In the genomic region with DNA sequence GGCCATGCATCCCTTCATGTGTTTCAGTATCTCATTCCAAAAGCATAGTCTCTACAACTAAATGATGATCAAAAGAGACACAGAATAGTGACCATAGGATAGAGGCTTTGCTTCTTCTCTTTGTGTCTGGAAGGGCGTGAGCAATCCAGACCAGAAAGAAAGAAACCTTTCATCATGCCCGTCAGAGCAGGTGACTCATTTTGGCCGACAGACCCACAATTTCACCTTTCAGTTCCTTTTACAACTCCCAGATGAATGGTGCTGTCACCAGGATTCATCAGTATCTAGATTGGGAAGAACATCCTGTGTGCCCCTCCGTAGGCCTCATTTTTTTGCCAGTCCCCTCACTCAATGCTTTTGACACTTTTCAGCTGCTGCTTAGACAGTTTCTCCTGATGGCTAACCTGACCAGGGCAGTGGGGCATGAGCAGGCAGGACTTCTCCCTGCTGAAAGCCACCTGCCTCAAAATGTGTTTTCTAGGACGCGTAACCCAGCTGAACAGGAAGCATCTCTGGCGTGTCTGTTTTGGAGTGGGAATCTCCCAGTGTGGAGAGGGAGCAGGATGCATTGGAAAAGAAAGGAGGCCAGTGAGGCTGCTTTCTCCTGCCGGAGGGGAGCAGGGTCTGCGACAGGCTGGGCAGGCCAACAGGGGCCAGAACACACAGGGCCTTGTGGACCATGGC, we compare ENCODE assay signal across 11 cellular contexts. TPM values are rescaled to one million over a fixed set of nuclear protein-coding genes. Genes with fewer than 3 reads are reported as not detected.
DNase-seq lines count a peak whose midpoint lies in the region; ATAC-seq and TF ChIP-seq lines count a peak whose summit lies in the region.
"Had no signal": no experiment of that assay in that cellular context is flagged by ENCODE, and none has a peak within 500 bp of the region (broad histone marks: within the 10 kb centered on the region; RNA-seq: fewer than 3 reads in every experiment).

No MANE protein-coding gene starts in this region.

- intact Hi-C loops in sigmoid colon (cut with DNase I): no loop called here

- TF ChIP-seq POLR2A in sigmoid colon (IDR thresholded peaks at IDR 0.05): no peak

- TF ChIP-seq EP300 in sigmoid colon (IDR thresholded peaks at IDR 0.05): no peak

- peaks cover 3 to 13% of the 10 kb centered on the region in 2 donors for H3K27me3 Mint-ChIP-seq in CD8-positive, alpha-beta memory T cell

- no peaks in the 10 kb centered on the region for H3K9me3 ChIP-seq in sigmoid colon
- no peaks in the 10 kb centered on the region for H3K9me3 ChIP-seq in CD8-positive, alpha-beta memory T cell (ENCODE audit: low read length)
- H3K9me3 ChIP-seq: BLaER1 treated with 17β-estradiol and CSF1 and Interleukin-3, amounts not matched to agents 10 nM and 100 nM had no signal

- H3K36me3 Mint-ChIP-seq in CD8-positive, alpha-beta memory T cell: no peaks in the 10 kb centered on the region
- H3K36me3 Mint-ChIP-seq: activated CD8-positive, alpha-beta memory T cell treated with anti-CD3 and anti-CD28 coated beads, Interleukin-2, amount 10 ng/mL, durations not matched to agents 7 days and 5 days had no signal

- WGBS in sigmoid colon, 2 donors: 53 to 69% methylated on average over 9 of the region's 9 CpGs

- H3K36me3 ChIP-seq in sigmoid colon: no peaks in the 10 kb centered on the region
- no peaks in the 10 kb centered on the region for H3K36me3 ChIP-seq in CD8-positive, alpha-beta memory T cell (ENCODE audit: insufficient read depth, low read length)
- H3K36me3 ChIP-seq: BLaER1 treated with 17β-estradiol and CSF1 and Interleukin-3, amounts not matched to agents 10 nM and 100 nM had no signal

- H3K27ac ChIP-seq in sigmoid colon: peak overlapping the region in 1 of 4 donors; percentile 12
- no peak overlapping the region for H3K27ac ChIP-seq in CD8-positive, alpha-beta memory T cell (ENCODE audit: low read depth, low read length)
- H3K27ac ChIP-seq: BLaER1 treated with 17β-estradiol and CSF1 and Interleukin-3, amounts not matched to agents 10 nM and 100 nM had no signal

- no peak overlapping the region for H3K27ac Mint-ChIP-seq in CD8-positive, alpha-beta memory T cell
- H3K27ac Mint-ChIP-seq: activated CD8-positive, alpha-beta memory T cell treated with anti-CD3 and anti-CD28 coated beads, Interleukin-2, amount 10 ng/mL, durations not matched to agents 7 days and 5 days had no signal

- DNase-seq in Daoy (ENCODE audit: low read depth) (peak; percentile 76), choroid plexus epithelial cell (ENCODE audit: low read depth) (peak; percentile 79), COLO668 (lab: John Stamatoyannopoulos, UW; ENCODE audit: unreplicated experiment) (no peak), sigmoid colon (no peak)
- no peak for DNase-seq in activated CD8-positive, alpha-beta memory T cell treated with anti-CD3 and anti-CD28 coated beads for 24 hours
- no peak for DNase-seq in CD8-positive, alpha-beta memory T cell
- DNase-seq: activated CD8-positive, alpha-beta memory T cell treated with anti-CD3 and anti-CD28 coated beads, Interleukin-2, amount 10 ng/mL, durations not matched to agents 7 days and 5 days; NCI-H1694 treated with DMSO at 0.1 percent for 48 hours had no signal

- H3K4me1 Mint-ChIP-seq in CD8-positive, alpha-beta memory T cell: no peaks in the 10 kb centered on the region
- H3K4me1 Mint-ChIP-seq: activated CD8-positive, alpha-beta memory T cell treated with anti-CD3 and anti-CD28 coated beads, Interleukin-2, amount 10 ng/mL, durations not matched to agents 7 days and 5 days had no signal

- POLR2A ChIA-PET in CD8-positive, alpha-beta memory T cell (lab: Charles Lee): no interaction called here

- no peaks in the 10 kb centered on the region for H3K9me3 Mint-ChIP-seq in CD8-positive, alpha-beta memory T cell

- H3K4me3 ChIP-seq in choroid plexus epithelial cell (ENCODE audit: low read depth, low read length): no peak overlapping the region
- no peak overlapping the region for H3K4me3 ChIP-seq in sigmoid colon
- H3K4me3 ChIP-seq in CD8-positive, alpha-beta memory T cell (ENCODE audit: low read length): no peak overlapping the region
- H3K4me3 ChIP-seq: BLaER1 treated with 17β-estradiol and CSF1 and Interleukin-3, amounts not matched to agents 10 nM and 100 nM had no signal

- H3K4me3 Mint-ChIP-seq in CD8-positive, alpha-beta memory T cell: no peak overlapping the region
- H3K4me3 Mint-ChIP-seq: activated CD8-positive, alpha-beta memory T cell treated with anti-CD3 and anti-CD28 coated beads, Interleukin-2, amount 10 ng/mL, durations not matched to agents 7 days and 5 days had no signal

- peak; percentile 82 for ATAC-seq in GM21381 (IDR thresholded peaks at IDR 0.05; ENCODE audit: unreplicated experiment)
- peak; percentile 92 for ATAC-seq in HG03432 (IDR thresholded peaks at IDR 0.05; ENCODE audit: unreplicated experiment)
- ATAC-seq: activated CD8-positive, alpha-beta memory T cell treated with anti-CD3 and anti-CD28 coated beads, Interleukin-2, amount 10 ng/mL, durations not matched to agents 7 days and 5 days had no signal

- H3K4me1 ChIP-seq in sigmoid colon: no peaks in the 10 kb centered on the region
- H3K4me1 ChIP-seq in CD8-positive, alpha-beta memory T cell (ENCODE audit: insufficient read depth, low read length): no peaks in the 10 kb centered on the region
- H3K4me1 ChIP-seq: BLaER1 treated with 17β-estradiol and CSF1 and Interleukin-3, amounts not matched to agents 10 nM and 100 nM had no signal

- CTCF ChIA-PET in CD8-positive, alpha-beta memory T cell (lab: Charles Lee): no interaction called here

- no peaks in the 10 kb centered on the region for H3K27me3 ChIP-seq in sigmoid colon
- no peaks in the 10 kb centered on the region for H3K27me3 ChIP-seq in CD8-positive, alpha-beta memory T cell (ENCODE audit: insufficient read depth, low read length, poor library complexity, severe bottlenecking)
- H3K27me3 ChIP-seq: BLaER1 treated with 17β-estradiol and CSF1 and Interleukin-3, amounts not matched to agents 10 nM and 100 nM had no signal

- no peak for TF ChIP-seq CTCF in choroid plexus epithelial cell (conservative IDR thresholded peaks at IDR 0.05; ENCODE audit: low read depth, low read length)
- no peak for TF ChIP-seq CTCF in sigmoid colon (IDR thresholded peaks at IDR 0.05)

RNA-seq across cellular contexts. Expression of a gene that starts 21.2 kb away (rescaled TPM):
- total RNA-seq in Daoy (2014; rRNA removed; shearing (Covaris generic)): 6.4 and 10.6 TPM in 2 replicates
- 10 to 100 TPM in 3 of 4 donors, 1 to 10 TPM in 1; 6.8 to 19.9 (median 13.8) TPM for total RNA-seq in sigmoid colon
- 10 to 100 TPM in 1 of 3 donors, 1 to 10 TPM in 2; 5.8 to 11.4 (median 6.5) TPM for polyA plus RNA-seq in sigmoid colon
- total RNA-seq in CD8-positive, alpha-beta memory T cell: under 1 TPM in 1 of 2 experiments, not detected in 1; 0.09 TPM
- polyA plus RNA-seq in CD8-positive, alpha-beta memory T cell: not detected

Comparison
In these comparisons a context has a peak if more than half of its experiments do, and no peak if none do; other contexts are left out.
1. DNase-seq: peak in Daoy (single experiment) and choroid plexus epithelial cell (single experiment); none in COLO668 (single experiment), activated CD8-positive, alpha-beta memory T cell treated with anti-CD3 and anti-CD28 coated beads for 24 hours (single experiment), sigmoid colon (single experiment) and CD8-positive, alpha-beta memory T cell (0 of 5).